In the genomic region with DNA sequence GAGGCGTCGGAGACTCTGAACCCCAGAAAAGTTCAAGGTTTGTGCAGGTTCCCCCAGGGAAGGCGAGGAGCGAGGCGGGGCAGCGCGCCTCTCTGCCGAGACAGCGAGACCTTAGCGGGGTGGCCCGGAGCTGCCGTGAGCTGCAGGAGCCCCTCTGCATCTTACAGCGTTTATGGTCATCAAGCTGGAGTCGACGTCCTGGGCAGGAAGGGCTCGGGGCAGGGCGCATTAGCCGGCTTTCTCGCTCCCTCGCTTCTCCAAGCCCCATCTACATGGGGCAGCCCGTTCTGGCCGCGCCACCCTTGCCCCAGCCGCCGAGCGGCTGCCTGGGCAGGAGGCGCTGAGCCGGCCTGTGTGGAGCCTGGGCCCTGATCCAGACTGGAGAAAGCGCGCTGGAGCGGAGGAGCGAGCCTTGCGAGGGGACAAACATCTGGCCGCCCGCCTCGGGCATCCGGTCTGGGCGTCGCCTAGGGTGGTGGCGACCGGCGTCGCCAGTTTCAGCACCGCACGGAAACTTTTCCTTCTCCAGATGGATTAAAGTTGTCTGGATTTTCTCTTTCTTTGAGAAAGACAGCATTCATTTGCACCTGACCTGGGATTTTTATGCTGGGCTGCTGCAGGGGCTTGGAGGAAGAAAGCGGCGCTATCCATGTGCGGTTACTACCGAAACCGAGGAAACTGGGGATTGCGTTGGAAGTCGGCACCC, we compare ENCODE assay signal across 8 cellular contexts. TPM values are rescaled to one million over a fixed set of nuclear protein-coding genes. Genes with fewer than 3 reads are reported as not detected.
A peak's percentile ranks its signal among the peaks of the same experiment; 100 is the strongest.
DNase-seq lines count a peak whose midpoint lies in the region; ATAC-seq lines count a peak whose summit lies in the region.

No MANE protein-coding gene starts in this region.

- H3K27me3 ChIP-seq in iPS-20b (ENCODE audit: insufficient read depth, low read length) (peaks cover 100% of the 10 kb centered on the region), SJCRH30 (peaks cover 9% of the 10 kb centered on the region; the same call in 1 of the 2 replicates)

- no peak overlapping the region for H3K9ac ChIP-seq in iPS-20b (ENCODE audit: low read depth, low read length)

- no peak overlapping the region for H3K27ac ChIP-seq in iPS-20b (ENCODE audit: low read length)
- no peak overlapping the region for H3K27ac ChIP-seq in SJCRH30

- H3K4me3 ChIP-seq in iPS-20b (ENCODE audit: low read length) = peak overlapping the region; percentile 62; the same call in 1 of the 2 replicates
- no peak overlapping the region for H3K4me3 ChIP-seq in SJCRH30

- H3K9me3 ChIP-seq in iPS-20b (ENCODE audit: insufficient read depth, low read depth, low read length) (no peaks in the 10 kb centered on the region), SJCRH30 (replicated peaks) (no peaks in the 10 kb centered on the region)

- peaks cover 23% of the 10 kb centered on the region for H3K4me1 ChIP-seq in iPS-20b (ENCODE audit: insufficient read depth, low read length)
- no peaks in the 10 kb centered on the region for H3K4me1 ChIP-seq in SJCRH30

- no peak for ATAC-seq in stimulated activated naive CD8-positive, alpha-beta T cell treated with anti-CD3 and anti-CD28 coated beads, Interleukin-15, Interleukin-2, amounts not matched to agents 100 U/mL and 50 U/mL, for 24 hours
- no peak for ATAC-seq in GM19324 (IDR thresholded peaks at IDR 0.05; ENCODE audit: low FRiP score, unreplicated experiment)

- DNase-seq in activated CD4-positive, alpha-beta T cell treated with anti-CD3 and anti-CD28 coated beads for 48 hours = peak; percentile 19
- no peak for DNase-seq in activated CD4-positive, alpha-beta T cell treated with anti-CD3 and anti-CD28 coated beads for 4 hours
- DNase-seq in activated naive CD4-positive, alpha-beta T cell treated with anti-CD3 and anti-CD28 coated beads, Interleukin-2, amount 50 U/mL, for 16 hours = peak; percentile 16
- peak; percentile 17 for DNase-seq in stimulated activated naive CD8-positive, alpha-beta T cell treated with anti-CD3 and anti-CD28 coated beads, Interleukin-15, Interleukin-2, amounts not matched to agents 100 U/mL and 50 U/mL, for 24 hours
- no peak for DNase-seq in SJCRH30
- DNase-seq in stimulated activated CD8-positive, alpha-beta memory T cell treated with anti-CD3 and anti-CD28 coated beads, Interleukin-4, amount 100 ng/mL, for 48 hours = no peak

- H3K36me3 ChIP-seq in iPS-20b (ENCODE audit: insufficient read depth, low read depth, low read length) (no peaks in the 10 kb centered on the region), SJCRH30 (no peaks in the 10 kb centered on the region)

RNA-seq across cellular contexts. Expression of a gene that starts 0.8 kb away (rescaled TPM):
- total RNA-seq in SJCRH30 (2014; rRNA removed; shearing (Covaris generic)) = not detected in 2 replicates

Comparison
In these comparisons a context has a peak if more than half of its experiments do, and no peak if none do; other contexts are left out.
1. DNase-seq: peak in activated CD4-positive, alpha-beta T cell treated with anti-CD3 and anti-CD28 coated beads for 48 hours (single experiment), activated naive CD4-positive, alpha-beta T cell treated with anti-CD3 and anti-CD28 coated beads, Interleukin-2, amount 50 U/mL, for 16 hours (single experiment) and stimulated activated naive CD8-positive, alpha-beta T cell treated with anti-CD3 and anti-CD28 coated beads, Interleukin-15, Interleukin-2, amounts not matched to agents 100 U/mL and 50 U/mL, for 24 hours (single experiment); none in activated CD4-positive, alpha-beta T cell treated with anti-CD3 and anti-CD28 coated beads for 4 hours (0 of 2), SJCRH30 (0 of 2) and stimulated activated CD8-positive, alpha-beta memory T cell treated with anti-CD3 and anti-CD28 coated beads, Interleukin-4, amount 100 ng/mL, for 48 hours (single experiment).